1 cellular context compared by ENCODE assay signal in genomic region chr14:103872492-103873113, GRCh38.
TF ChIP-seq lines count a peak whose summit lies in the region.

No MANE protein-coding gene starts in this region.

TF ChIP-seq in A549, 52 proteins besides CTCF, POLR2A, EP300 and RAD21 (continued from another document):
- TF ChIP-seq TP53 (CRISPR knock-in tag; IDR thresholded peaks at IDR 0.05), result no peak
- no peak for TF ChIP-seq E2F6 (IDR thresholded peaks at IDR 0.05; ENCODE audit: borderline replicate concordance, low read depth)
- TF ChIP-seq ZFP36 (IDR thresholded peaks at IDR 0.05; ENCODE audit: borderline replicate concordance, partially characterized antibody), result no peak
TF ChIP-seq in A549: peak in this region for 0.
